In genomic region chr17:81328489-81328888, GRCh38 we compare ENCODE assay signal across 17 cellular contexts. TPM values are rescaled to one million over a fixed set of nuclear protein-coding genes. Genes with fewer than 3 reads are reported as not detected.
DNase-seq lines count a peak whose midpoint lies in the region; ATAC-seq, FAIRE-seq and TF ChIP-seq lines count a peak whose summit lies in the region.
"Had no signal": no experiment of that assay in that cellular context is flagged by ENCODE, and none has a peak within 500 bp of the region (broad histone marks: within the 10 kb centered on the region; RNA-seq: fewer than 3 reads in every experiment).

No MANE protein-coding gene starts in this region.

- H4K91ac ChIP-seq in mesenchymal stem cell (ENCODE audit: low read length), result peak overlapping the region; percentile 79

- TF ChIP-seq CTCF in body of pancreas (IDR thresholded peaks at IDR 0.05) (no peak), thyroid gland (IDR thresholded peaks at IDR 0.05) (no peak)

- H2BK120ac ChIP-seq in mesenchymal stem cell (ENCODE audit: low read depth, low read length), result peak overlapping the region; percentile 91

- H3K27ac ChIP-seq in body of pancreas, result peak overlapping the region in 3 of 4 donors; percentile 54 to 65 (median 62)
- H3K27ac ChIP-seq in mesenchymal stem cell (ENCODE audit: low read length, poor library complexity, severe bottlenecking), result no peak overlapping the region
- peak overlapping the region in 2 of 3 donors; percentile 79 to 81 for H3K27ac ChIP-seq in thyroid gland
- H3K27ac ChIP-seq: parathyroid adenoma had no signal

- intact Hi-C loops in body of pancreas (cut with DNase I), result no loop called here
- intact Hi-C loops in thyroid gland (cut with DNase I), result no loop called here

- H3K4me1 ChIP-seq in body of pancreas (peaks cover 27% of the 10 kb centered on the region), mesenchymal stem cell (ENCODE audit: control insufficient read depth, insufficient read depth, low read depth, low read length) (peaks cover 40% of the 10 kb centered on the region), thyroid gland (peaks cover 15 to 39% of the 10 kb centered on the region in 2 donors)

- peak; percentile 46 for DNase-seq in DMS53 (lab: John Stamatoyannopoulos, UW)
- no peak for DNase-seq in DMS53 treated with DMSO at 0.1 percent for 48 hours (lab: John Stamatoyannopoulos, UW; ENCODE audit: unreplicated experiment)
- DNase-seq in body of pancreas, result peak in 1 of 4 donors; percentile 36
- no peak for DNase-seq in mesenchymal stem cell
- peak; percentile 67 to 78 for DNase-seq in thyroid gland
- no peak for DNase-seq in HTR-8/SVneo (ENCODE audit: insufficient read length, low spot score)
- no peak for DNase-seq in stimulated activated CD8-positive, alpha-beta memory T cell treated with anti-CD3 and anti-CD28 coated beads, Interleukin-4, amount 100 ng/mL, for 48 hours
- DNase-seq: activated naive CD8-positive, alpha-beta T cell treated with anti-CD3 and anti-CD28 coated beads for 36 hours; cortex of kidney; DMS 273 treated with DMSO at 0.1 percent for 48 hours; foreskin melanocyte; HCEC 1CT; NCI-H2029 treated with DMSO at 0.1 percent for 48 hours; stimulated activated CD4-positive, alpha-beta T cell treated with anti-CD3 and anti-CD28 coated beads, Interleukin-4, amount 100 ng/mL, for 4 hours had no signal

- FAIRE-seq in HTR-8/SVneo (lab: Jason Lieb, UNC), result no peak
- FAIRE-seq: GM12891 had no signal

- no peak overlapping the region for H3K23ac ChIP-seq in mesenchymal stem cell (ENCODE audit: low read length in 2 of 2)

- peak overlapping the region; percentile 64 for H3K9ac ChIP-seq in mesenchymal stem cell (ENCODE audit: low read length)
- H3K9ac ChIP-seq: parathyroid adenoma had no signal

- TF ChIP-seq POLR2A in body of pancreas (IDR thresholded peaks at IDR 0.05) (no peak), thyroid gland (IDR thresholded peaks at IDR 0.05) (no peak)

- H3K14ac ChIP-seq in mesenchymal stem cell (ENCODE audit: low read length in 2 of 2), result peak overlapping the region in 1 of 2 experiments; percentile 68

- H3K4me3 ChIP-seq in body of pancreas, result no peak overlapping the region
- H3K4me3 ChIP-seq in mesenchymal stem cell (ENCODE audit: insufficient read depth in 1 of 2, low read depth in 1 of 2, low read length in 2 of 2), result peak overlapping the region in 1 of 2 experiments; percentile 15
- no peak overlapping the region for H3K4me3 ChIP-seq in thyroid gland (replicated peaks in 1 of 3)

- no peaks in the 10 kb centered on the region for H3K79me1 ChIP-seq in mesenchymal stem cell (replicated peaks; ENCODE audit: low read length, poor library complexity, severe bottlenecking)

- H3K36me3 ChIP-seq in body of pancreas (replicated peaks in 1 of 2; ENCODE audit: insufficient read depth in 1 of 2, low read depth in 2 of 2), result no peaks in the 10 kb centered on the region
- H3K36me3 ChIP-seq in mesenchymal stem cell (ENCODE audit: control insufficient read depth in 1 of 2, insufficient read depth in 2 of 2, low read depth in 1 of 2, low read length in 2 of 2), result no peaks in the 10 kb centered on the region
- H3K36me3 ChIP-seq in thyroid gland, result no peaks in the 10 kb centered on the region

- no peak overlapping the region for H3K4me2 ChIP-seq in mesenchymal stem cell (ENCODE audit: low read length, poor library complexity, severe bottlenecking)

- ATAC-seq in body of pancreas, result no peak
- ATAC-seq in GM18907 (IDR thresholded peaks at IDR 0.05; ENCODE audit: unreplicated experiment), result no peak

- H3K27me3 ChIP-seq in body of pancreas (no peaks in the 10 kb centered on the region), mesenchymal stem cell (ENCODE audit: control insufficient read depth in 1 of 2, insufficient read depth in 1 of 2, low read length in 2 of 2) (peaks cover 25 to 33% of the 10 kb centered on the region in 2 experiments), thyroid gland (no peaks in the 10 kb centered on the region)

- peak overlapping the region; percentile 59 to 89 for H2BK12ac ChIP-seq in mesenchymal stem cell (ENCODE audit: low read length in 2 of 2)

- peak overlapping the region; percentile 53 for H2AK5ac ChIP-seq in mesenchymal stem cell (ENCODE audit: low read length, severe bottlenecking)

- WGBS in body of pancreas, 2 donors, result 46% methylated on average over 14 of the region's 14 CpGs; no CpG with 5 or more reads in 1 of the 2 donors
- WGBS in mesenchymal stem cell, result 85% methylated on average over 14 of the region's 14 CpGs
- WGBS in thyroid gland, 2 donors, result 41 to 47% methylated on average over 7 to 12 of the region's 14 CpGs

- peak overlapping the region; percentile 96 for H4K8ac ChIP-seq in mesenchymal stem cell (ENCODE audit: low read length)

- no peak overlapping the region for H2AFZ ChIP-seq in mesenchymal stem cell (ENCODE audit: low read depth, low read length)
- H2AFZ ChIP-seq: parathyroid adenoma had no signal

- H3K4ac ChIP-seq in mesenchymal stem cell (ENCODE audit: low read depth in 1 of 2, low read length in 2 of 2), result peak overlapping the region in 1 of 2 experiments; percentile 63

- peak overlapping the region; percentile 85 for H3K18ac ChIP-seq in mesenchymal stem cell (ENCODE audit: low read depth in 1 of 2, low read length in 2 of 2)

- no peak overlapping the region for H2BK5ac ChIP-seq in mesenchymal stem cell (ENCODE audit: low read depth, low read length, poor library complexity, severe bottlenecking)

- H2BK15ac ChIP-seq in mesenchymal stem cell (ENCODE audit: low read depth, poor library complexity, severe bottlenecking), result no peak overlapping the region

- no peaks in the 10 kb centered on the region for H3K9me3 ChIP-seq in body of pancreas
- H3K9me3 ChIP-seq in mesenchymal stem cell (ENCODE audit: control insufficient read depth, low read length), result no peaks in the 10 kb centered on the region
- H3K9me3 ChIP-seq in thyroid gland, result no peaks in the 10 kb centered on the region

RNA-seq across cellular contexts. Expression of gene SLC38A10, which starts 33.4 kb away (rescaled TPM):
- total RNA-seq in body of pancreas (100 to 1,000 TPM; 102 to 203 TPM), thyroid gland (100 to 1,000 TPM in 3 of 4 donors, 10 to 100 TPM in 1; 81.8 to 140 (median 121) TPM)
- 54.5 TPM for polyA plus RNA-seq in mesenchymal stem cell (2013, experiment 1 of 2)
- 52.5 TPM for polyA plus RNA-seq in mesenchymal stem cell (2013, experiment 2 of 2)

Comparison
In these comparisons a context has a peak if more than half of its experiments do, and no peak if none do; other contexts are left out.
1. DNase-seq: peak in DMS53 (single experiment) and thyroid gland (2 of 2); none in DMS53 treated with DMSO at 0.1 percent for 48 hours (single experiment), mesenchymal stem cell (single experiment), HTR-8/SVneo (single experiment) and stimulated activated CD8-positive, alpha-beta memory T cell treated with anti-CD3 and anti-CD28 coated beads, Interleukin-4, amount 100 ng/mL, for 48 hours (single experiment).